8 cellular contexts compared by ENCODE assay signal in the genomic region with DNA sequence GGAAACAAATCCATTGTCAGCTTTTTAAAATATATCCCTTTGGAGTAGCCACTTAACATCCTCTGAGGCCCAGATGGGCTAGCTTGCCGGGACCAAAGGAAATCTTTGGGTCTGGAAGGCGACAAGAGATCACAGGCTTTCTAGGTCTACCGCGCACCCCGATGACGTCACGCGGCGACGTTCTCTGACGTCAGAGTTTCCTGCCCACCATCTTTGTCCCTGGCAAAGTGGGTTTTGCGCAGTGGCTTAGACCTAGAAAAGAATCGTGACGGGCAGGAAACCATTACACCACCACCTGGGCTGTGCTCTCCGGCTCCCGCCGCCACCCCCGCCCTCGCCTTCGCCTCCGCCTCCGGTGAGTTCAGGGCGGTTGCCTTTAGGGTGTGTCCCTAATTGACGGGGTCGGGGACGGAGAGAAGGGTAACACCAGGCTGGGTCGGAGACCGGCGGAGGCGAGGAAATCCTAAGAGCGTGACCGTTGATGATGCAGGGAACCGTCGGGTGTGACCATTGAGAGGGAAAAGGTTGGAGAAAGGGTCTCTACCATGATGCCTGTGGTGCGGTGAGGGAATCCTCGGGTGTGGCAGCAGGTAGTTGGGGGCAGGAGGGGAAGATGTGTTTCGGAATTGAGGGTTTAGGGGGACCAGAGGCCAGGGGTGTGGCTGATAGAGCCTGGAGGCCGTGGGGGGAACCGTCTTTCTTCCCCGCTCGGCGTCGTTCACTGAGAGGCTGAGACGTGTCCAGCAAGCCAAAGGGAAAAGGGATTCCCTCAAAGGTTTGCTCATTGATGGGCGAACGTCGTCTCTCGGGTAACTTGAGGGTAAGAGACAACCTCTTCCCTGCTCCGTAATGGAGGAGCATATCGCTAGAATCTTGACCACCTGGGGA. TPM values are rescaled to one million over a fixed set of nuclear protein-coding genes. Genes with fewer than 3 reads are reported as not detected.
A peak's percentile ranks its signal among the peaks of the same experiment; 100 is the strongest.
DNase-seq lines count a peak whose midpoint lies in the region; ATAC-seq and TF ChIP-seq lines count a peak whose summit lies in the region.

A gene (plus strand): TSS at position 249 of the 888 bp plus-strand sequence. CDS start 6,709 bp downstream, outside the sequence.

- peak; percentile 94 for DNase-seq in CD14-positive monocyte (ENCODE audit: low spot score)
- DNase-seq in NCI-H82 treated with DMSO at 0.1 percent for 48 hours (lab: John Stamatoyannopoulos, UW; ENCODE audit: unreplicated experiment) = peak; percentile 91
- peak; percentile 98 for DNase-seq in activated CD4-positive, alpha-beta memory T cell treated with anti-CD3 and anti-CD28 coated beads for 36 hours
- DNase-seq in right lobe of liver = peak; percentile 85 to 90 (median 89)
- DNase-seq in stimulated activated CD4-positive, alpha-beta T cell treated with anti-CD3 and anti-CD28 coated beads, Interleukin-4, amount 100 ng/mL, for 4 hours = peak; percentile 94 to 95

- TF ChIP-seq POLR2A in right lobe of liver (IDR thresholded peaks at IDR 0.05) = peak; percentile 51

- H3K27ac ChIP-seq in duodenal mucosa (ENCODE audit: low read depth, low read length) (peak within 1 kb of the TSS; percentile 74), right lobe of liver (peak within 1 kb of the TSS; percentile 71 to 92 (median 81))

- no peaks in the 10 kb centered on the region for H3K27me3 ChIP-seq in duodenal mucosa (ENCODE audit: control insufficient read depth in 1 of 2, insufficient read depth in 2 of 2, low read length in 2 of 2)
- no peaks in the 10 kb centered on the region for H3K27me3 ChIP-seq in right lobe of liver

- H3K9me3 Mint-ChIP-seq in CD14-positive monocyte = no peaks in the 10 kb centered on the region
- H3K9me3 Mint-ChIP-seq in activated CD4-positive, alpha-beta memory T cell treated with anti-CD3 and anti-CD28 coated beads for 36 hours = no peaks in the 10 kb centered on the region

- H3K27ac Mint-ChIP-seq in CD14-positive monocyte = peak within 1 kb of the TSS; percentile 96 to 100 (median 99)
- H3K27ac Mint-ChIP-seq in activated CD4-positive, alpha-beta memory T cell treated with anti-CD3 and anti-CD28 coated beads for 36 hours = peak within 1 kb of the TSS; percentile 97

- intact Hi-C loops in CD14-positive monocyte (cut with micrococcal nuclease) (loop anchor here in 1 of 2 donors (2.0 kb wide), 1 partner anchor 47 kb away; no protein-coding TSS in a partner anchor), right lobe of liver (cut with DNase I) (no loop called here)
- intact Hi-C loops in activated CD4-positive, alpha-beta memory T cell treated with anti-CD3 and anti-CD28 coated beads for 36 hours (cut with micrococcal nuclease) = loop anchor here (1.0 to 2.0 kb wide), 8 partner anchors 9 to 445 kb away; a partner anchor contains a TSS

- H3K4me3 ChIP-seq in duodenal mucosa (ENCODE audit: low read depth in 1 of 2, low read length in 2 of 2) = peak within 1 kb of the TSS; percentile 92 to 100
- H3K4me3 ChIP-seq in right lobe of liver = peak within 1 kb of the TSS; percentile 74 to 88 (median 76)

- H3K27me3 Mint-ChIP-seq in CD14-positive monocyte (ENCODE audit: low read depth in 3 of 3) = peaks cover 0 to 12% (median 3%) of the 10 kb centered on the region in 3 donors
- H3K27me3 Mint-ChIP-seq in activated CD4-positive, alpha-beta memory T cell treated with anti-CD3 and anti-CD28 coated beads for 36 hours = no peaks in the 10 kb centered on the region

- no peaks in the 10 kb centered on the region for H3K9me3 ChIP-seq in duodenal mucosa (ENCODE audit: control insufficient read depth in 1 of 2, low read length in 2 of 2)
- H3K9me3 ChIP-seq in right lobe of liver = no peaks in the 10 kb centered on the region

- POLR2A ChIA-PET in activated CD4-positive, alpha-beta memory T cell treated with anti-CD3 and anti-CD28 coated beads for 36 hours (lab: Charles Lee) = interaction anchor here (0.8 to 1.9 kb wide), 8 partner anchors 10 to 373 kb away, joined by 3 to 21 read pairs (median 4); a partner anchor contains a TSS

- H3K36me3 Mint-ChIP-seq in CD14-positive monocyte = no peaks in the 10 kb centered on the region
- peaks cover 2% of the 10 kb centered on the region for H3K36me3 Mint-ChIP-seq in activated CD4-positive, alpha-beta memory T cell treated with anti-CD3 and anti-CD28 coated beads for 36 hours

- ATAC-seq in GM19395 (IDR thresholded peaks at IDR 0.05; ENCODE audit: unreplicated experiment) = peak; percentile 87
- peak; percentile 67 for ATAC-seq in HG03575 (IDR thresholded peaks at IDR 0.05; ENCODE audit: extremely low read depth, insufficient number of reproducible peaks, low FRiP score, unreplicated experiment)
- ATAC-seq in right lobe of liver = peak; percentile 93 to 95 (median 94)

- WGBS in right lobe of liver (ENCODE audit: insufficient coverage, low coverage, low lambda C conversion rate, missing lambda C conversion rate) = under 1% methylated on average over 44 of the region's 50 CpGs

- H3K9ac ChIP-seq in duodenal mucosa (ENCODE audit: low read depth in 1 of 2, low read length in 2 of 2) = peak within 1 kb of the TSS; percentile 92 to 100

- H3K4me3 Mint-ChIP-seq in CD14-positive monocyte = peak within 1 kb of the TSS; percentile 98
- peak within 1 kb of the TSS; percentile 93 for H3K4me3 Mint-ChIP-seq in activated CD4-positive, alpha-beta memory T cell treated with anti-CD3 and anti-CD28 coated beads for 36 hours

- peaks cover 38% of the 10 kb centered on the region for H3K4me1 Mint-ChIP-seq in CD14-positive monocyte
- H3K4me1 Mint-ChIP-seq in activated CD4-positive, alpha-beta memory T cell treated with anti-CD3 and anti-CD28 coated beads for 36 hours (ENCODE audit: low read depth) = peaks cover 23% of the 10 kb centered on the region

- CTCF ChIA-PET in activated CD4-positive, alpha-beta memory T cell treated with anti-CD3 and anti-CD28 coated beads for 36 hours (lab: Charles Lee) = interaction anchor here (0.6 to 1.8 kb wide), 4 partner anchors 9 to 160 kb away, joined by 3 to 8 read pairs (median 4); a partner anchor contains a TSS

- no peak for TF ChIP-seq CTCF in CD14-positive monocyte (IDR thresholded peaks at IDR 0.05)
- no peak for TF ChIP-seq CTCF in right lobe of liver (IDR thresholded peaks at IDR 0.05)

- H3K36me3 ChIP-seq in duodenal mucosa (ENCODE audit: control insufficient read depth in 1 of 2, insufficient read depth in 2 of 2, low read length in 2 of 2) (no peaks in the 10 kb centered on the region), right lobe of liver (no peaks in the 10 kb centered on the region)

- H3K4me1 ChIP-seq in duodenal mucosa (ENCODE audit: control insufficient read depth in 1 of 2, insufficient read depth in 2 of 2, low read length in 2 of 2) = peaks cover 12 to 16% of the 10 kb centered on the region in 2 donors
- H3K4me1 ChIP-seq in right lobe of liver = peaks cover 0 to 16% (median 3%) of the 10 kb centered on the region in 4 donors

RNA-seq across cellular contexts. Expression of the gene that starts here (rescaled TPM):
- 10 to 100 TPM; 29.4 to 44.2 TPM for polyA plus RNA-seq in CD14-positive monocyte
- total RNA-seq in activated CD4-positive, alpha-beta memory T cell treated with anti-CD3 and anti-CD28 coated beads for 36 hours = 100 to 1,000 TPM; 187 to 192 TPM
- 10 to 100 TPM; 33.8 to 62.7 (median 40.8) TPM for total RNA-seq in right lobe of liver

Comparison
In these comparisons a context has a peak if more than half of its experiments do, and no peak if none do; other contexts are left out.
1. Peak in every context shown above with its lines: DNase-seq, ATAC-seq, H3K4me3 ChIP-seq and H3K27ac ChIP-seq.